13 cellular contexts compared by ENCODE assay signal in genomic region chr4:42965326-42965725, GRCh38.
DNase-seq lines count a peak whose midpoint lies in the region; ATAC-seq and TF ChIP-seq lines count a peak whose summit lies in the region.
"Had no signal": no experiment of that assay in that cellular context is flagged by ENCODE, and none has a peak within 500 bp of the region (broad histone marks: within the 10 kb centered on the region; RNA-seq: fewer than 3 reads in every experiment).

No MANE protein-coding gene starts in this region.

- H3K9me3 ChIP-seq in left ventricle myocardium inferior (replicated peaks): no peaks in the 10 kb centered on the region
- no peaks in the 10 kb centered on the region for H3K9me3 ChIP-seq in gastroesophageal sphincter
- H3K9me3 ChIP-seq: vagina had no signal

- 20 to 23% methylated on average over 2 of the region's 2 CpGs for WGBS in gastroesophageal sphincter (ENCODE audit: low coverage in 1 of 2), 2 donors

- no peak overlapping the region for H3K4me3 ChIP-seq in left ventricle myocardium inferior
- no peak overlapping the region for H3K4me3 ChIP-seq in gastroesophageal sphincter
- H3K4me3 ChIP-seq: vagina had no signal

- intact Hi-C loops in left ventricle myocardium inferior (cut with micrococcal nuclease): no loop called here
- intact Hi-C loops in left ventricle myocardium superior (cut with micrococcal nuclease): no loop called here
- intact Hi-C loops in Right ventricle myocardium superior (cut with DNase I): no loop called here

- TF ChIP-seq POLR2A in gastroesophageal sphincter (IDR thresholded peaks at IDR 0.05): no peak

- H3K27me3 ChIP-seq in left ventricle myocardium inferior (ENCODE audit: low read depth) (no peaks in the 10 kb centered on the region), gastroesophageal sphincter (no peaks in the 10 kb centered on the region)
- H3K27me3 ChIP-seq: vagina had no signal

- no peak for DNase-seq in left ventricle myocardium inferior
- DNase-seq in left ventricle myocardium superior: no peak
- DNase-seq in OCI-M1 (lab: John Stamatoyannopoulos, UW): peak; percentile 34
- peak; percentile 69 for DNase-seq in inferior parietal cortex (ENCODE audit: extremely low spot score)
- no peak for DNase-seq in activated CD8-positive, alpha-beta memory T cell treated with anti-CD3 and anti-CD28 coated beads for 24 hours
- DNase-seq in Right ventricle myocardium superior: no peak
- DNase-seq: activated CD4-positive, alpha-beta T cell treated with anti-CD3 and anti-CD28 coated beads, Interleukin-2, amount 50 U/mL, for 48 hours; activated naive CD4-positive, alpha-beta T cell; NCI-H187 treated with DMSO at 0.1 percent for 48 hours; T-helper 17 cell had no signal

- TF ChIP-seq EP300 in gastroesophageal sphincter (IDR thresholded peaks at IDR 0.05): no peak

- no peaks in the 10 kb centered on the region for H3K4me1 ChIP-seq in left ventricle myocardium inferior
- no peaks in the 10 kb centered on the region for H3K4me1 ChIP-seq in gastroesophageal sphincter
- H3K4me1 ChIP-seq: vagina had no signal

- H3K27ac ChIP-seq in left ventricle myocardium inferior (replicated peaks): no peak overlapping the region
- no peak overlapping the region for H3K27ac ChIP-seq in gastroesophageal sphincter
- H3K27ac ChIP-seq: vagina had no signal

- ATAC-seq in left ventricle myocardium superior (no peak), gastroesophageal sphincter (no peak), Right ventricle myocardium superior (ENCODE audit: poor library complexity) (no peak), GM18867 (IDR thresholded peaks at IDR 0.05; ENCODE audit: unreplicated experiment) (no peak)
- ATAC-seq: T-helper 17 cell had no signal

- H3K36me3 ChIP-seq in left ventricle myocardium inferior (no peaks in the 10 kb centered on the region), gastroesophageal sphincter (no peaks in the 10 kb centered on the region)
- H3K36me3 ChIP-seq: vagina had no signal

- TF ChIP-seq CTCF in left ventricle myocardium inferior (IDR thresholded peaks at IDR 0.05; ENCODE audit: borderline replicate concordance) (peak; percentile 37), gastroesophageal sphincter (IDR thresholded peaks at IDR 0.05) (no peak)

Comparison
In these comparisons a context has a peak if more than half of its experiments do, and no peak if none do; other contexts are left out.
1. DNase-seq: peak in OCI-M1 (single experiment) and inferior parietal cortex (single experiment); none in left ventricle myocardium inferior (single experiment), left ventricle myocardium superior (single experiment), activated CD8-positive, alpha-beta memory T cell treated with anti-CD3 and anti-CD28 coated beads for 24 hours (single experiment) and Right ventricle myocardium superior (single experiment).